2 cellular contexts compared by ENCODE assay signal in genomic region chr16:67825906-67826305, GRCh38.
TF ChIP-seq lines count a peak whose summit lies in the region.

No MANE protein-coding gene starts in this region.

TF ChIP-seq in IMR-90, 13 proteins besides CTCF, POLR2A, EP300 and RAD21:
- TF ChIP-seq CEBPB (IDR thresholded peaks at IDR 0.05; ENCODE audit: low read depth, low read length) (no peak), CHD1 (IDR thresholded peaks at IDR 0.05; ENCODE audit: low read depth, low read length) (no peak), MAZ (IDR thresholded peaks at IDR 0.05; ENCODE audit: borderline replicate concordance, low read depth, low read length) (no peak), BHLHE40 (IDR thresholded peaks at IDR 0.05; ENCODE audit: low read depth, low read length) (no peak), NFE2L2 (IDR thresholded peaks at IDR 0.05; ENCODE audit: low read depth, low read length) (no peak), USF2 (IDR thresholded peaks at IDR 0.05; ENCODE audit: low read depth, low read length) (no peak), MAFK (IDR thresholded peaks at IDR 0.05; ENCODE audit: low read depth, low read length) (no peak), SMC3 (IDR thresholded peaks at IDR 0.05; ENCODE audit: low read depth, low read length) (no peak), MXI1 (IDR thresholded peaks at IDR 0.05; ENCODE audit: borderline replicate concordance, low read depth, low read length) (no peak), FOS (IDR thresholded peaks at IDR 0.05; ENCODE audit: low read depth, low read length) (no peak)

TF ChIP-seq in K562, 482 proteins besides CTCF, POLR2A, EP300 and RAD21:
- TF ChIP-seq ZKSCAN3 (CRISPR knock-in tag; IDR thresholded peaks at IDR 0.05) (no peak), MAZ (CRISPR knock-in tag; conservative IDR thresholded peaks at IDR 0.05 in 1 of 2, IDR thresholded peaks at IDR 0.05 in 1 of 2) (no peak), KDM4B (IDR thresholded peaks at IDR 0.05; ENCODE audit: borderline replicate concordance in 2 of 2, low read depth in 1 of 2) (no peak), RBBP5 (IDR thresholded peaks at IDR 0.05; ENCODE audit: borderline replicate concordance, insufficient read depth, low read length, poor library complexity, severe bottlenecking) (peak; percentile 8), POLR2G (IDR thresholded peaks at IDR 0.05; ENCODE audit: low read depth, low read length) (peak; percentile 61), NFIC (IDR thresholded peaks at IDR 0.05) (no peak)
- TF ChIP-seq, protein P1, sequence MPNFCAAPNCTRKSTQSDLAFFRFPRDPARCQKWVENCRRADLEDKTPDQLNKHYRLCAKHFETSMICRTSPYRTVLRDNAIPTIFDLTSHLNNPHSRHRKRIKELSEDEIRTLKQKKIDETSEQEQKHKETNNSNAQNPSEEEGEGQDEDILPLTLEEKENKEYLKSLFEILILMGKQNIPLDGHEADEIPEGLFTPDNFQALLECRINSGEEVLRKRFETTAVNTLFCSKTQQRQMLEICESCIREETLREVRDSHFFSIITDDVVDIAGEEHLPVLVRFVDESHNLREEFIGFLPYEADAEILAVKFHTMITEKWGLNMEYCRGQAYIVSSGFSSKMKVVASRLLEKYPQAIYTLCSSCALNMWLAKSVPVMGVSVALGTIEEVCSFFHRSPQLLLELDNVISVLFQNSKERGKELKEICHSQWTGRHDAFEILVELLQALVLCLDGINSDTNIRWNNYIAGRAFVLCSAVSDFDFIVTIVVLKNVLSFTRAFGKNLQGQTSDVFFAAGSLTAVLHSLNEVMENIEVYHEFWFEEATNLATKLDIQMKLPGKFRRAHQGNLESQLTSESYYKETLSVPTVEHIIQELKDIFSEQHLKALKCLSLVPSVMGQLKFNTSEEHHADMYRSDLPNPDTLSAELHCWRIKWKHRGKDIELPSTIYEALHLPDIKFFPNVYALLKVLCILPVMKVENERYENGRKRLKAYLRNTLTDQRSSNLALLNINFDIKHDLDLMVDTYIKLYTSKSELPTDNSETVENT (CRISPR knock-in tag; IDR thresholded peaks at IDR 0.05) = no peak
